8 cellular contexts compared by ENCODE assay signal in the genomic region with DNA sequence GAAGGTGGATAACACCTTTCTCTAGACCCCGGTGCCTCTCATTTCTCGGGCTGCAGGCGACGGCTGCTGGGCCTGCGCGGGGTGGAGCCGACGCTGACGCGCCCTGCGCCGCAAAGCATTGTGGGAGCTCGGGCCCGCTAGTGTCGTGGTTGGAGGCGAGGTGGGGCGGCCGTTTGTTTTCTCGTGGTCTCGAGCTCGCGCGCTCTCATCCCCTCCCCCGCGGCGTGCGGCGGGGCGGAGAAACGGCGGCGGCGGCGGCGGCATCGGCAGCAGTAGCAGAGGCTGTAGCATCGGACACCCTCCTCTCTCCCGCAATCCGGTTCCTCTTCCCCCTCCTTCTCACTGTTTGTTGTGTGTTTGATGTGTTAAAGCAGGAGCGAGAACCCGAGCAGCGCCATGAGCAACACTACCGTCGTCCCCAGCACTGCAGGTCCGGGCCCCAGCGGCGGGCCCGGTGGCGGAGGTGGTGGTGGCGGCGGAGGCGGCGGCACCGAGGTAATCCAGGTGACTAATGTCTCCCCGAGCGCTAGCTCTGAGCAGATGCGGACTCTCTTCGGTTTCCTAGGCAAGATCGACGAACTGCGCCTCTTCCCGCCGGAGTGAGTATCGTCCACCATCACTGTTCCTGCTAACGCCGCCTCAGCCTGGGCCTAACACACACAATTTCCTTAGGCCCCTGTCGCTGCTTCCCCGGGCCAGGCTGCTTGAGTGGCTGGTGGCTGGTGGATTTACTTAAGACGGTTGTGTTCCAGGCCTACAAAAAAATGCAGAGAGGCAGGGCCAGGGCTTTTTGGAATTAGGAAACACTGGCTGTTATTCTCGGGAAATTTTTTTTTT. TPM values are rescaled to one million over a fixed set of nuclear protein-coding genes. Genes with fewer than 3 reads are reported as not detected.
A peak's percentile ranks its signal among the peaks of the same experiment; 100 is the strongest.
DNase-seq lines count a peak whose midpoint lies in the region; ATAC-seq, FAIRE-seq and TF ChIP-seq lines count a peak whose summit lies in the region.

TSS of gene SRSF11 (plus strand) at position 140 of the 837 bp plus-strand sequence. CDS start at position 397, 257 bp downstream.

- under 1% methylated on average over 68 of the region's 70 CpGs for WGBS in prostate gland
- under 1% methylated on average over 70 of the region's 70 CpGs for WGBS in urinary bladder

- H3K4me3 ChIP-seq in left ventricle myocardium inferior (peak within 1 kb of the TSS; percentile 84), prostate gland (peak within 1 kb of the TSS; percentile 75 to 76), urinary bladder (ENCODE audit: low read depth, low read length) (peak within 1 kb of the TSS; percentile 76)

- peak; percentile 95 for ATAC-seq in HG02852 (IDR thresholded peaks at IDR 0.05; ENCODE audit: unreplicated experiment)

- peak; percentile 91 for TF ChIP-seq POLR2A in GM12892 (IDR thresholded peaks at IDR 0.05; ENCODE audit: low read depth, low read length)
- peak; percentile 92 for TF ChIP-seq POLR2A in prostate gland (IDR thresholded peaks at IDR 0.05)

- FAIRE-seq in GM12892 (lab: Jason Lieb, UNC): peak; percentile 99

- DNase-seq in GM12892 (ENCODE audit: insufficient read length) (peak; percentile 74), NCI-H146 (lab: John Stamatoyannopoulos, UW) (peak; percentile 95), amniotic stem cell (lab: John Stamatoyannopoulos, UW) (peak; percentile 94), left ventricle myocardium inferior (peak; percentile 98), prostate gland (ENCODE audit: low spot score) (peak; percentile 96)

- intact Hi-C loops in T-helper 1 cell treated with Interleukin-12 subunit alpha and Interleukin-12 subunit beta and Interleukin-4 antibody, amounts not matched to agents 30 ng/mL and 1 ng/mL, for 36 hours (cut with micrococcal nuclease): loop anchor here (1.0 to 2.0 kb wide), 8 partner anchors 10 to 1725 kb away; partner anchors contain the start of genes ANKRD13C, DEPDC1, LRRC40 and ZRANB2
- intact Hi-C loops in left ventricle myocardium inferior (cut with micrococcal nuclease): no loop called here
- intact Hi-C loops in prostate gland (cut with DNase I): loop anchor here (5.0 kb wide), 2 partner anchors 131 to 191 kb away; partner anchors contain the start of genes ANKRD13C and CTH

- H3K9me3 ChIP-seq in left ventricle myocardium inferior (replicated peaks) (no peaks in the 10 kb centered on the region), prostate gland (no peaks in the 10 kb centered on the region)

- H3K27ac ChIP-seq in left ventricle myocardium inferior (replicated peaks) (peak within 1 kb of the TSS; percentile 95), prostate gland (peak within 1 kb of the TSS; percentile 97 to 98), urinary bladder (ENCODE audit: low read depth) (peak within 1 kb of the TSS; percentile 97)

- H3K4me1 ChIP-seq in left ventricle myocardium inferior (peaks cover 65% of the 10 kb centered on the region), prostate gland (replicated peaks) (peaks cover 6% of the 10 kb centered on the region), urinary bladder (ENCODE audit: insufficient read depth) (no peaks in the 10 kb centered on the region)

- no peaks in the 10 kb centered on the region for H3K27me3 ChIP-seq in left ventricle myocardium inferior (ENCODE audit: low read depth)
- no peaks in the 10 kb centered on the region for H3K27me3 ChIP-seq in prostate gland (replicated peaks; ENCODE audit: insufficient read depth)

- H3K36me3 ChIP-seq in left ventricle myocardium inferior: peaks cover 4% of the 10 kb centered on the region
- H3K36me3 ChIP-seq in prostate gland: no peaks in the 10 kb centered on the region
- H3K36me3 ChIP-seq in urinary bladder (ENCODE audit: insufficient read depth): peaks cover 3% of the 10 kb centered on the region

- TF ChIP-seq CTCF in left ventricle myocardium inferior (IDR thresholded peaks at IDR 0.05; ENCODE audit: borderline replicate concordance): peak; percentile 34
- peak in 2 of 4 experiments; percentile 20 to 31 for TF ChIP-seq CTCF in prostate gland (IDR thresholded peaks at IDR 0.05)

RNA-seq across cellular contexts. Expression of gene SRSF11, which starts in this region (rescaled TPM):
- polyA plus RNA-seq in GM12892 (2012; ENCODE audit: missing spikeins): 156 TPM
- 191 and 198 TPM in 2 replicates for total RNA-seq in T-helper 1 cell treated with Interleukin-12 subunit alpha and Interleukin-12 subunit beta and Interleukin-4 antibody, amounts not matched to agents 30 ng/mL and 1 ng/mL, for 36 hours
- total RNA-seq in left ventricle myocardium inferior: 48.6 TPM
- total RNA-seq in prostate gland: 100 to 1,000 TPM in 1 of 2 donors, 10 to 100 TPM in 1; 71.5 to 135 TPM
- 294 TPM for total RNA-seq in urinary bladder
- polyA plus RNA-seq in urinary bladder: 108 TPM

Comparison
In these comparisons a context has a peak if more than half of its experiments do, and no peak if none do; other contexts are left out.
1. Peak in every context shown above with its lines: DNase-seq, ATAC-seq, H3K4me3 ChIP-seq and H3K27ac ChIP-seq.